In genomic region chr3:104291437-104291851, GRCh38 we compare ENCODE assay signal across 9 cellular contexts.
DNase-seq lines count a peak whose midpoint lies in the region; ATAC-seq and TF ChIP-seq lines count a peak whose summit lies in the region.
"Had no signal": no experiment of that assay in that cellular context is flagged by ENCODE, and none has a peak within 500 bp of the region (broad histone marks: within the 10 kb centered on the region; RNA-seq: fewer than 3 reads in every experiment).

No MANE protein-coding gene starts in this region.

- ATAC-seq in GM18907 (IDR thresholded peaks at IDR 0.05; ENCODE audit: unreplicated experiment): peak; percentile 85
- ATAC-seq in HG02938 (IDR thresholded peaks at IDR 0.05; ENCODE audit: unreplicated experiment): peak; percentile 59
- peak; percentile 27 for ATAC-seq in activated CD8-positive, alpha-beta T cell treated with anti-CD3 and anti-CD28 coated beads, Interleukin-2, amount 10 ng/mL, durations not matched to agents 7 days and 5 days

- CTCF ChIA-PET in activated CD8-positive, alpha-beta T cell treated with anti-CD3 and anti-CD28 coated beads, Interleukin-2, amount 10 ng/mL, durations not matched to agents 7 days and 5 days (lab: Charles Lee): no interaction called here

- peak overlapping the region; percentile 39 for H3K4me2 ChIP-seq in neural progenitor cell

- H3K27ac Mint-ChIP-seq in activated CD8-positive, alpha-beta T cell treated with anti-CD3 and anti-CD28 coated beads, Interleukin-2, amount 10 ng/mL, durations not matched to agents 7 days and 5 days: peak overlapping the region; percentile 64
- H3K27ac Mint-ChIP-seq in neural progenitor cell: peak overlapping the region; percentile 78

- in situ Hi-C loops in G401 (cut with HindIII; ENCODE audit: low sequenced_read_pairs): no loop called here

- no peaks in the 10 kb centered on the region for H4K20me1 ChIP-seq in neural progenitor cell (ENCODE audit: low read depth)

- H3K79me2 ChIP-seq in neural progenitor cell (ENCODE audit: low read depth): no peaks in the 10 kb centered on the region

- H3K36me3 Mint-ChIP-seq in activated CD8-positive, alpha-beta T cell treated with anti-CD3 and anti-CD28 coated beads, Interleukin-2, amount 10 ng/mL, durations not matched to agents 7 days and 5 days (ENCODE audit: low read depth): no peaks in the 10 kb centered on the region
- no peaks in the 10 kb centered on the region for H3K36me3 Mint-ChIP-seq in neural progenitor cell

- peaks cover 8% of the 10 kb centered on the region for H3F3A ChIP-seq in neural progenitor cell (ENCODE audit: low read depth)

- H3K4me1 Mint-ChIP-seq in activated CD8-positive, alpha-beta T cell treated with anti-CD3 and anti-CD28 coated beads, Interleukin-2, amount 10 ng/mL, durations not matched to agents 7 days and 5 days (ENCODE audit: low read depth): peaks cover 6% of the 10 kb centered on the region
- H3K4me1 Mint-ChIP-seq in neural progenitor cell: peaks cover 22% of the 10 kb centered on the region

- H3K9me3 Mint-ChIP-seq in activated CD8-positive, alpha-beta T cell treated with anti-CD3 and anti-CD28 coated beads, Interleukin-2, amount 10 ng/mL, durations not matched to agents 7 days and 5 days (ENCODE audit: insufficient read depth): peaks cover 10% of the 10 kb centered on the region
- peaks cover 8% of the 10 kb centered on the region for H3K9me3 Mint-ChIP-seq in neural progenitor cell

- H3K27me3 ChIP-seq in neural progenitor cell: no peaks in the 10 kb centered on the region
- H3K27me3 ChIP-seq: neutrophil had no signal

- no peak for DNase-seq in activated CD8-positive, alpha-beta T cell treated with anti-CD3 and anti-CD28 coated beads, Interleukin-2, amount 10 ng/mL, durations not matched to agents 7 days and 5 days
- DNase-seq in neural progenitor cell (ENCODE audit: low spot score) (peak; percentile 3), NCI-H1105 (lab: John Stamatoyannopoulos, UW) (no peak), activated gamma-delta T cell (lab: John Stamatoyannopoulos, UW) (no peak), G401 (ENCODE audit: low spot score) (no peak), NCI-H1048 (lab: John Stamatoyannopoulos, UW) (no peak)

- POLR2A ChIA-PET in activated CD8-positive, alpha-beta T cell treated with anti-CD3 and anti-CD28 coated beads, Interleukin-2, amount 10 ng/mL, durations not matched to agents 7 days and 5 days (lab: Charles Lee): no interaction called here

- H2AFZ ChIP-seq in neural progenitor cell (replicated peaks): no peak overlapping the region

- H3K9me3 ChIP-seq in neural progenitor cell (ENCODE audit: low read depth): no peaks in the 10 kb centered on the region
- H3K9me3 ChIP-seq: neutrophil had no signal

- H3K4me3 Mint-ChIP-seq in activated CD8-positive, alpha-beta T cell treated with anti-CD3 and anti-CD28 coated beads, Interleukin-2, amount 10 ng/mL, durations not matched to agents 7 days and 5 days: peak overlapping the region; percentile 60
- H3K4me3 Mint-ChIP-seq in neural progenitor cell: peak overlapping the region; percentile 42

- H3K27me3 Mint-ChIP-seq in activated CD8-positive, alpha-beta T cell treated with anti-CD3 and anti-CD28 coated beads, Interleukin-2, amount 10 ng/mL, durations not matched to agents 7 days and 5 days (ENCODE audit: low read depth): no peaks in the 10 kb centered on the region
- H3K27me3 Mint-ChIP-seq in neural progenitor cell (ENCODE audit: insufficient read depth, low read depth): no peaks in the 10 kb centered on the region

- H3K9ac ChIP-seq in neural progenitor cell: no peak overlapping the region

- no peak overlapping the region for H3K27ac ChIP-seq in neural progenitor cell
- H3K27ac ChIP-seq: neutrophil had no signal

- H3K36me3 ChIP-seq in neural progenitor cell: no peaks in the 10 kb centered on the region
- H3K36me3 ChIP-seq: neutrophil had no signal

- no peak for TF ChIP-seq CTCF in neural progenitor cell (IDR thresholded peaks at IDR 0.05)

- peaks cover 14% of the 10 kb centered on the region for H3K4me1 ChIP-seq in neural progenitor cell

- H3K4me3 ChIP-seq in neural progenitor cell: no peak overlapping the region

Comparison
In these comparisons a context has a peak if more than half of its experiments do, and no peak if none do; other contexts are left out.
1. ATAC-seq: peak in every context shown above with its lines; median percentile 85 in GM18907; 59 in HG02938; 27 in activated CD8-positive, alpha-beta T cell treated with anti-CD3 and anti-CD28 coated beads, Interleukin-2, amount 10 ng/mL, durations not matched to agents 7 days and 5 days.